In the genomic region with DNA sequence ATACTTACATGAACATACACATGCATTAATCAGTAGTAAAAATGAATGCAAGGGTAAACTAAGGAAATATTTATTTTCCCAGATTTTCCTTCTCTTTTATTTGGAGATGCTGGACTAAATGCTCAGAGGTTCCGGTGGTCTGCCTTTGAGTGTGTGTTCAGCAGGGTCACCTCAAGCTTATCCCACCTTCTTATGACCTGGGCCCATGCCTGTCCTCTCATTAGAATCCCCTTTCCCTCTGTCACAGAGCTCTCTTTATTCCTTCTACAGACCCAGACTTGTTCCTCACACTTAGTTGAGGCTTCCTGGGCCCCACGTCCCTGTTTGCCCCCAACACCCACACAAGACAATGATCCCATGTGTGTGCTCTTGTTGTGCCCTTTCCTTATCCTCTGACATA, we compare ENCODE assay signal across 29 cellular contexts.
"Had no signal": no experiment of that assay in that cellular context is flagged by ENCODE, and none has a peak within 500 bp of the region (broad histone marks: within the 10 kb centered on the region; RNA-seq: fewer than 3 reads in every experiment).

No MANE protein-coding gene starts in this region.

- H2AFZ ChIP-seq: neural progenitor cell had no signal

- H3K4me1 Mint-ChIP-seq: naive thymus-derived CD4-positive, alpha-beta T cell; nephron had no signal

- H3K9me3 Mint-ChIP-seq: naive thymus-derived CD4-positive, alpha-beta T cell; nephron; neural progenitor cell had no signal

- H3K4me1 ChIP-seq: esophagus squamous epithelium, heart right ventricle, left lung, neural progenitor cell, prostate gland, right atrium auricular region, stomach, thyroid gland, uterus had no signal

- H3K4me3 Mint-ChIP-seq: naive thymus-derived CD4-positive, alpha-beta T cell; nephron; neural progenitor cell had no signal

- H3K9me3 ChIP-seq: esophagus squamous epithelium, heart right ventricle, left lung, prostate gland, right atrium auricular region, stomach, thyroid gland, uterus had no signal

- H3K36me3 Mint-ChIP-seq: naive thymus-derived CD4-positive, alpha-beta T cell; neural progenitor cell had no signal

- H3K27ac Mint-ChIP-seq: naive thymus-derived CD4-positive, alpha-beta T cell; nephron; neural progenitor cell had no signal

- H3K9ac ChIP-seq: neural progenitor cell had no signal

- H3K27me3 ChIP-seq: right atrium auricular region, thyroid gland, uterus had no signal

- H3K27ac ChIP-seq: coronary artery, esophagus squamous epithelium, heart right ventricle, left lung, neural progenitor cell, prostate gland, right atrium auricular region, stomach, thyroid gland, uterus had no signal

- H3K36me3 ChIP-seq: esophagus squamous epithelium, heart right ventricle, left lung, neural progenitor cell, prostate gland, right atrium auricular region, stomach, thyroid gland, uterus had no signal

- ATAC-seq: heart right ventricle; left cardiac atrium; left lung; naive thymus-derived CD4-positive, alpha-beta T cell; sciatic nerve had no signal

- H3K4me3 ChIP-seq: coronary artery, esophagus squamous epithelium, heart right ventricle, left lung, neural progenitor cell, prostate gland, right atrium auricular region, smooth muscle cell, stomach, thyroid gland, uterus had no signal

- DNase-seq: dermis blood vessel endothelial cell; effector memory CD4-positive, alpha-beta T cell; esophagus squamous epithelium; foreskin melanocyte; glutamatergic neuron; heart right ventricle; hippocampal formation; left cardiac atrium; left lung; mesendoderm; midbrain; naive thymus-derived CD4-positive, alpha-beta T cell; nucleus accumbens; stimulated activated CD4-positive, alpha-beta T cell treated with anti-CD3 and anti-CD28 coated beads, Interleukin-12 subunit alpha, Interleukin-12 subunit beta, amount 100 ng/mL, for 4 hours; stimulated activated CD4-positive, alpha-beta T cell treated with anti-CD3 and anti-CD28 coated beads, Interleukin-1b, Interleukin-23, amount 100 ng/mL, for 48 hours; stimulated activated CD4-positive, alpha-beta T cell treated with anti-CD3 and anti-CD28 coated beads, Interleukin-4, amount 100 ng/mL, for 1 hour; stimulated activated CD8-positive, alpha-beta memory T cell treated with anti-CD3 and anti-CD28 coated beads, Interleukin-4, amount 100 ng/mL, for 48 hours; stimulated activated naive CD4-positive, alpha-beta T cell treated with Interleukin-2 at 50 U/mL for 16 hours; stomach; thyroid gland; trophoblast cell; uterus had no signal

- H3K4me2 ChIP-seq: neural progenitor cell, smooth muscle cell had no signal
